Comparison of ENCODE assay signal across 2 cellular contexts in the genomic region with DNA sequence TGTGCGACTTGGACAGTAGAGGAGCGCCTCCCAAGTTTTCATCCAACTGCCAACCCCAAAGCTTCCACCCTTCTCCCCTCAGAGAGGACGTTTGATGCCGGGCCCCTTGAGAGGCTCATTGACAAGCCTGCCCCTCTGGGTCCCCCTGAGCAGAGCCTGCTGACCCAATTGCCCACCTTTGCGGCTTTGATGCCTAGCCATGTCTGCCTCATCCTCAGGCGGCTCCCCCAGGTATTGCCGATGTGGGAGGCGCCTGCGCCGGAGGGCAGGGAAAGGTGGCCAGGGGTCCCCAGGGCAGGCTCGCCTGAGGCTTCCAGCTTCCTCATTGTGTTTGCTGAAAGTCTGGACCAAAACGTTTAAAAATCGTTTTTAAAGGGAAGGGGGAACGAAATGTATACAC.
TF ChIP-seq lines count a peak whose summit lies in the region.

No MANE protein-coding gene starts in this region.

TF ChIP-seq in HCT116, 20 proteins besides CTCF, POLR2A, EP300 and RAD21 (continued from another document):
- TF ChIP-seq EGR1 (IDR thresholded peaks at IDR 0.05; ENCODE audit: low read depth) (no peak), ELF1 (IDR thresholded peaks at IDR 0.05; ENCODE audit: borderline replicate concordance, low read depth) (no peak), SRF (IDR thresholded peaks at IDR 0.05; ENCODE audit: low read depth) (no peak), CBX3 (IDR thresholded peaks at IDR 0.05; ENCODE audit: low read depth) (no peak)
- TF ChIP-seq, protein P1, sequence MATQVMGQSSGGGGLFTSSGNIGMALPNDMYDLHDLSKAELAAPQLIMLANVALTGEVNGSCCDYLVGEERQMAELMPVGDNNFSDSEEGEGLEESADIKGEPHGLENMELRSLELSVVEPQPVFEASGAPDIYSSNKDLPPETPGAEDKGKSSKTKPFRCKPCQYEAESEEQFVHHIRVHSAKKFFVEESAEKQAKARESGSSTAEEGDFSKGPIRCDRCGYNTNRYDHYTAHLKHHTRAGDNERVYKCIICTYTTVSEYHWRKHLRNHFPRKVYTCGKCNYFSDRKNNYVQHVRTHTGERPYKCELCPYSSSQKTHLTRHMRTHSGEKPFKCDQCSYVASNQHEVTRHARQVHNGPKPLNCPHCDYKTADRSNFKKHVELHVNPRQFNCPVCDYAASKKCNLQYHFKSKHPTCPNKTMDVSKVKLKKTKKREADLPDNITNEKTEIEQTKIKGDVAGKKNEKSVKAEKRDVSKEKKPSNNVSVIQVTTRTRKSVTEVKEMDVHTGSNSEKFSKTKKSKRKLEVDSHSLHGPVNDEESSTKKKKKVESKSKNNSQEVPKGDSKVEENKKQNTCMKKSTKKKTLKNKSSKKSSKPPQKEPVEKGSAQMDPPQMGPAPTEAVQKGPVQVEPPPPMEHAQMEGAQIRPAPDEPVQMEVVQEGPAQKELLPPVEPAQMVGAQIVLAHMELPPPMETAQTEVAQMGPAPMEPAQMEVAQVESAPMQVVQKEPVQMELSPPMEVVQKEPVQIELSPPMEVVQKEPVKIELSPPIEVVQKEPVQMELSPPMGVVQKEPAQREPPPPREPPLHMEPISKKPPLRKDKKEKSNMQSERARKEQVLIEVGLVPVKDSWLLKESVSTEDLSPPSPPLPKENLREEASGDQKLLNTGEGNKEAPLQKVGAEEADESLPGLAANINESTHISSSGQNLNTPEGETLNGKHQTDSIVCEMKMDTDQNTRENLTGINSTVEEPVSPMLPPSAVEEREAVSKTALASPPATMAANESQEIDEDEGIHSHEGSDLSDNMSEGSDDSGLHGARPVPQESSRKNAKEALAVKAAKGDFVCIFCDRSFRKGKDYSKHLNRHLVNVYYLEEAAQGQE (IDR thresholded peaks at IDR 0.05; ENCODE audit: low read depth) = no peak
- TF ChIP-seq, protein P2, sequence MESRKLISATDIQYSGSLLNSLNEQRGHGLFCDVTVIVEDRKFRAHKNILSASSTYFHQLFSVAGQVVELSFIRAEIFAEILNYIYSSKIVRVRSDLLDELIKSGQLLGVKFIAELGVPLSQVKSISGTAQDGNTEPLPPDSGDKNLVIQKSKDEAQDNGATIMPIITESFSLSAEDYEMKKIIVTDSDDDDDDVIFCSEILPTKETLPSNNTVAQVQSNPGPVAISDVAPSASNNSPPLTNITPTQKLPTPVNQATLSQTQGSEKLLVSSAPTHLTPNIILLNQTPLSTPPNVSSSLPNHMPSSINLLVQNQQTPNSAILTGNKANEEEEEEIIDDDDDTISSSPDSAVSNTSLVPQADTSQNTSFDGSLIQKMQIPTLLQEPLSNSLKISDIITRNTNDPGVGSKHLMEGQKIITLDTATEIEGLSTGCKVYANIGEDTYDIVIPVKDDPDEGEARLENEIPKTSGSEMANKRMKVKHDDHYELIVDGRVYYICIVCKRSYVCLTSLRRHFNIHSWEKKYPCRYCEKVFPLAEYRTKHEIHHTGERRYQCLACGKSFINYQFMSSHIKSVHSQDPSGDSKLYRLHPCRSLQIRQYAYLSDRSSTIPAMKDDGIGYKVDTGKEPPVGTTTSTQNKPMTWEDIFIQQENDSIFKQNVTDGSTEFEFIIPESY (IDR thresholded peaks at IDR 0.05; ENCODE audit: extremely low read depth, insufficient replicate concordance, low read length) = no peak

TF ChIP-seq in WTC11, 78 proteins besides CTCF, POLR2A, EP300 and RAD21 (continued from another document):
- TF ChIP-seq, protein P3, sequence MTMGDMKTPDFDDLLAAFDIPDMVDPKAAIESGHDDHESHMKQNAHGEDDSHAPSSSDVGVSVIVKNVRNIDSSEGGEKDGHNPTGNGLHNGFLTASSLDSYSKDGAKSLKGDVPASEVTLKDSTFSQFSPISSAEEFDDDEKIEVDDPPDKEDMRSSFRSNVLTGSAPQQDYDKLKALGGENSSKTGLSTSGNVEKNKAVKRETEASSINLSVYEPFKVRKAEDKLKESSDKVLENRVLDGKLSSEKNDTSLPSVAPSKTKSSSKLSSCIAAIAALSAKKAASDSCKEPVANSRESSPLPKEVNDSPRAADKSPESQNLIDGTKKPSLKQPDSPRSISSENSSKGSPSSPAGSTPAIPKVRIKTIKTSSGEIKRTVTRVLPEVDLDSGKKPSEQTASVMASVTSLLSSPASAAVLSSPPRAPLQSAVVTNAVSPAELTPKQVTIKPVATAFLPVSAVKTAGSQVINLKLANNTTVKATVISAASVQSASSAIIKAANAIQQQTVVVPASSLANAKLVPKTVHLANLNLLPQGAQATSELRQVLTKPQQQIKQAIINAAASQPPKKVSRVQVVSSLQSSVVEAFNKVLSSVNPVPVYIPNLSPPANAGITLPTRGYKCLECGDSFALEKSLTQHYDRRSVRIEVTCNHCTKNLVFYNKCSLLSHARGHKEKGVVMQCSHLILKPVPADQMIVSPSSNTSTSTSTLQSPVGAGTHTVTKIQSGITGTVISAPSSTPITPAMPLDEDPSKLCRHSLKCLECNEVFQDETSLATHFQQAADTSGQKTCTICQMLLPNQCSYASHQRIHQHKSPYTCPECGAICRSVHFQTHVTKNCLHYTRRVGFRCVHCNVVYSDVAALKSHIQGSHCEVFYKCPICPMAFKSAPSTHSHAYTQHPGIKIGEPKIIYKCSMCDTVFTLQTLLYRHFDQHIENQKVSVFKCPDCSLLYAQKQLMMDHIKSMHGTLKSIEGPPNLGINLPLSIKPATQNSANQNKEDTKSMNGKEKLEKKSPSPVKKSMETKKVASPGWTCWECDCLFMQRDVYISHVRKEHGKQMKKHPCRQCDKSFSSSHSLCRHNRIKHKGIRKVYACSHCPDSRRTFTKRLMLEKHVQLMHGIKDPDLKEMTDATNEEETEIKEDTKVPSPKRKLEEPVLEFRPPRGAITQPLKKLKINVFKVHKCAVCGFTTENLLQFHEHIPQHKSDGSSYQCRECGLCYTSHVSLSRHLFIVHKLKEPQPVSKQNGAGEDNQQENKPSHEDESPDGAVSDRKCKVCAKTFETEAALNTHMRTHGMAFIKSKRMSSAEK (CRISPR knock-in tag; IDR thresholded peaks at IDR 0.05; ENCODE audit: borderline replicate concordance) = no peak
- TF ChIP-seq ZNF138 (CRISPR knock-in tag; conservative IDR thresholded peaks at IDR 0.05) (no peak), CREM (CRISPR knock-in tag; IDR thresholded peaks at IDR 0.05) (no peak), TEAD1 (CRISPR knock-in tag; IDR thresholded peaks at IDR 0.05) (no peak), FOXK1 (CRISPR knock-in tag; IDR thresholded peaks at IDR 0.05) (no peak)
- TF ChIP-seq, protein P4, sequence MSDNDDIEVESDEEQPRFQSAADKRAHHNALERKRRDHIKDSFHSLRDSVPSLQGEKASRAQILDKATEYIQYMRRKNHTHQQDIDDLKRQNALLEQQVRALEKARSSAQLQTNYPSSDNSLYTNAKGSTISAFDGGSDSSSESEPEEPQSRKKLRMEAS (CRISPR knock-in tag; IDR thresholded peaks at IDR 0.05) = no peak
- TF ChIP-seq, protein P5, sequence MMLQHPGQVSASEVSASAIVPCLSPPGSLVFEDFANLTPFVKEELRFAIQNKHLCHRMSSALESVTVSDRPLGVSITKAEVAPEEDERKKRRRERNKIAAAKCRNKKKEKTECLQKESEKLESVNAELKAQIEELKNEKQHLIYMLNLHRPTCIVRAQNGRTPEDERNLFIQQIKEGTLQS (CRISPR knock-in tag; conservative IDR thresholded peaks at IDR 0.05) = no peak
TF ChIP-seq in WTC11: peak in this region for 0.
